ENCODE assay signal across 8 cellular contexts in genomic region chr6:72621243-72622093, GRCh38. TPM values are rescaled to one million over a fixed set of nuclear protein-coding genes. Genes with fewer than 3 reads are reported as not detected.
DNase-seq lines count a peak whose midpoint lies in the region; ATAC-seq and FAIRE-seq lines count a peak whose summit lies in the region.

KCNQ5 (plus strand) TSS chr6:72622064.

- peak; percentile 20 to 34 for ATAC-seq in right cardiac atrium
- no peak for ATAC-seq in GM21381 (IDR thresholded peaks at IDR 0.05; ENCODE audit: unreplicated experiment)

- intact Hi-C loops in right cardiac atrium (cut with DNase I): loop anchor here (10.0 kb wide), 4 partner anchors 503 to 563 kb away; no protein-coding TSS in a partner anchor

- H3K27me3 Mint-ChIP-seq in activated naive CD4-positive, alpha-beta T cell treated with anti-CD3 and anti-CD28 coated beads, Interleukin-2, amount 50 U/mL, for 24 hours: no peaks in the 10 kb centered on the region

- peak within 1 kb of the TSS; percentile 98 for H3K27ac Mint-ChIP-seq in activated naive CD4-positive, alpha-beta T cell treated with anti-CD3 and anti-CD28 coated beads, Interleukin-2, amount 50 U/mL, for 24 hours

- FAIRE-seq in GM19239 (lab: Jason Lieb, UNC): peak; percentile 79

- peak within 1 kb of the TSS; percentile 98 for H3K4me3 Mint-ChIP-seq in activated naive CD4-positive, alpha-beta T cell treated with anti-CD3 and anti-CD28 coated beads, Interleukin-2, amount 50 U/mL, for 24 hours

- no peaks in the 10 kb centered on the region for H3K9me3 ChIP-seq in right cardiac atrium (ENCODE audit: control insufficient read depth, low read length)

- H3K27ac ChIP-seq in right cardiac atrium (ENCODE audit: low read length): no peak within 1 kb of the TSS

- peaks cover 5% of the 10 kb centered on the region for H3K4me1 ChIP-seq in right cardiac atrium (ENCODE audit: control insufficient read depth, insufficient read depth, low read length)

- H3K36me3 Mint-ChIP-seq in activated naive CD4-positive, alpha-beta T cell treated with anti-CD3 and anti-CD28 coated beads, Interleukin-2, amount 50 U/mL, for 24 hours: peaks cover 6% of the 10 kb centered on the region

- H3K4me1 Mint-ChIP-seq in activated naive CD4-positive, alpha-beta T cell treated with anti-CD3 and anti-CD28 coated beads, Interleukin-2, amount 50 U/mL, for 24 hours: peaks cover 77% of the 10 kb centered on the region

- H3K27me3 ChIP-seq in right cardiac atrium (ENCODE audit: control insufficient read depth, insufficient read depth): no peaks in the 10 kb centered on the region

- H3K4me3 ChIP-seq in right cardiac atrium (ENCODE audit: low read length): peak within 1 kb of the TSS; percentile 58
- peak within 1 kb of the TSS; percentile 65 for H3K4me3 ChIP-seq in skeletal muscle cell (ENCODE audit: low read depth, low read length)

- H3K9me3 Mint-ChIP-seq in activated naive CD4-positive, alpha-beta T cell treated with anti-CD3 and anti-CD28 coated beads, Interleukin-2, amount 50 U/mL, for 24 hours: no peaks in the 10 kb centered on the region

- WGBS in right cardiac atrium: under 1% methylated on average over 62 of the region's 62 CpGs

- DNase-seq in AG20443 (ENCODE audit: low spot score) (peak; percentile 47), GM19239 (ENCODE audit: insufficient read length, low spot score) (no peak), NCI-H2227 treated with DMSO at 0.1 percent for 48 hours (lab: John Stamatoyannopoulos, UW) (peak; percentile 37), right cardiac atrium (peak in 1 of 3 donors; percentile 41), skeletal muscle cell (ENCODE audit: low read depth) (no peak), NCI-H1436 (lab: John Stamatoyannopoulos, UW) (no peak)

RNA-seq across cellular contexts. Expression of gene KCNQ5, which starts in this region (rescaled TPM):
- total RNA-seq in right cardiac atrium: under 1 TPM in 3 of 4 donors, not detected in 1; 0.20 to 0.68 (median 0.47) TPM
- 0.25 TPM for polyA plus RNA-seq in right cardiac atrium

Comparison
In these comparisons a context has a peak if more than half of its experiments do, and no peak if none do; other contexts are left out.
1. Peak in ATAC-seq and H3K4me3 ChIP-seq in right cardiac atrium; RNA of the gene not detected or under 1 TPM.
2. DNase-seq: peak in AG20443 (single experiment) and NCI-H2227 treated with DMSO at 0.1 percent for 48 hours (single experiment); none in GM19239 (single experiment), skeletal muscle cell (single experiment) and NCI-H1436 (single experiment).